In the genomic region with DNA sequence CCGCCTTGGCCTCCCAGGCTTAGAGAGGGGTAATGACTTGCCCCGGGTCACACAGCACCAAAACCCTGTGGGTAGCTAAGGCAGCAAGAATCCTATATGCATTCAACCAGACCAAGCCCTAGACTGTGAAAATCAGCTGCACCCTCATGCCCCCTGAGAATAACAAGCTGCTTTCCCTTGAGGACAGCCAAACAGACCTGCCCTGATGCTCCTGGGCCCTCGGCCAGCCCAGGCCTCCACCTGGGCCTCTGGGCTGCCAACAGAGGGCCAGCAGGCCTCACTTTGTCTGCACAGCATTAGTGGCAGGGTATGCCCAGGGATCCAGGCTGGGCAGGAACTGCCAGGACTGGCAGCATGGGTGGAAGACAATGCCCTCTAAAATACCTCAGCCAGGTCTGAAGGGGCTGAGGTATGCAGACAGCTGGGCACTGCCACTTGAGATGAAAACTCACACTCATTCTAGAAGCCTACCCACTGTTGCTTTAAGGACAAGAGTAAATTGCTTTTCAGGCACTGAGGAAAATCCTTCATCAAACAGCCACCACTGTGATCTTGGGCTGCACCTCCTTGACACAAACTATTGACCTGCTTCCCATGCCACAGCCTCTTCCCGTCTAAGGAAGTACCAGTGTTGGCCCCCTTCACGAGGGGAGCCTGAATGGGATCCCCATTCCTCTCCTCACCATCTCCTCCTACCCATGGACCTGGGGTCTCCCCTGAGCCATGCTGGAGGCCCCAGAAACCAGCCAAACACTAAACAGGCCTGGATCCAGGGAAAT, we compare ENCODE assay signal across 8 cellular contexts. TPM values are rescaled to one million over a fixed set of nuclear protein-coding genes. Genes with fewer than 3 reads are reported as not detected.
DNase-seq lines count a peak whose midpoint lies in the region; ATAC-seq and TF ChIP-seq lines count a peak whose summit lies in the region.

No MANE protein-coding gene starts in this region.

- H3K4me1 Mint-ChIP-seq in CD8-positive, alpha-beta T cell (ENCODE audit: low read depth), result peaks cover 69% of the 10 kb centered on the region
- H3K4me1 Mint-ChIP-seq in activated T-helper 1 cell treated with anti-CD3 and anti-CD28 coated beads, Interleukin-12 subunit alpha, Interleukin-12 subunit beta, Interleukin-2, Interleukin-4 antibody, amounts not matched to agents 30 ng/mL and 10 ng/mL and 1 ng/mL, durations not matched to agents 14 hours and 24 hours and 36 hours (ENCODE audit: low read depth), result peaks cover 64% of the 10 kb centered on the region

- peak overlapping the region; percentile 36 for H3K27ac ChIP-seq in CD8-positive, alpha-beta T cell (ENCODE audit: low read depth, low read length)
- peak overlapping the region; percentile 49; the same call in 1 of the 2 replicates for H3K27ac ChIP-seq in HCT116 (ENCODE audit: low read depth, low read length)
- H3K27ac ChIP-seq in muscle layer of colon (ENCODE audit: low read depth, low read length), result peak overlapping the region; percentile 37
- peak overlapping the region in 1 of 2 donors; percentile 31 for H3K27ac ChIP-seq in prostate gland

- BruUV-seq in HCT116 (replicated peaks; lab: Mats Ljungman, UMichigan), result no TSS peak

- H3K36me3 ChIP-seq in CD8-positive, alpha-beta T cell (ENCODE audit: insufficient read depth, low read length), result peaks cover 3% of the 10 kb centered on the region
- no peaks in the 10 kb centered on the region for H3K36me3 ChIP-seq in HCT116 (ENCODE audit: control insufficient read depth in 1 of 2, insufficient read depth in 2 of 2, low read length in 2 of 2)
- H3K36me3 ChIP-seq in muscle layer of colon (ENCODE audit: insufficient read depth, low read length), result no peaks in the 10 kb centered on the region
- H3K36me3 ChIP-seq in prostate gland, result no peaks in the 10 kb centered on the region

- CTCF ChIA-PET in CD8-positive, alpha-beta T cell (lab: Charles Lee), result no interaction called here
- CTCF ChIA-PET in HCT116 (lab: Charles Lee), result no interaction called here

- no peak for ATAC-seq in CD8-positive, alpha-beta T cell
- no peak for ATAC-seq in HCT116
- ATAC-seq in GM19351 (IDR thresholded peaks at IDR 0.05; ENCODE audit: unreplicated experiment), result no peak

- no peaks in the 10 kb centered on the region for H3K9me2 ChIP-seq in HCT116 (ENCODE audit: insufficient read depth)

- intact Hi-C loops in CD8-positive, alpha-beta T cell (cut with DNase I, micrococcal nuclease), result loop anchor here (1.0 to 10.0 kb wide), 3 partner anchors 8 to 1295 kb away; partner anchors contain the start of gene PHLPP2 (in 1 of the 2)
- intact Hi-C loops in HCT116 (cut with micrococcal nuclease), result no loop called here
- intact Hi-C loops in activated T-helper 1 cell treated with anti-CD3 and anti-CD28 coated beads, Interleukin-12 subunit alpha, Interleukin-12 subunit beta, Interleukin-2, Interleukin-4 antibody, amounts not matched to agents 30 ng/mL and 10 ng/mL and 1 ng/mL, durations not matched to agents 14 hours and 24 hours and 36 hours (cut with micrococcal nuclease), result loop anchor here (2.0 kb wide), 3 partner anchors 47 to 93 kb away; partner anchors contain the start of genes COG4 and SF3B3
- intact Hi-C loops in prostate gland (cut with DNase I), result no loop called here

- no peaks in the 10 kb centered on the region for H4K20me1 ChIP-seq in HCT116 (ENCODE audit: insufficient read depth)

- no peaks in the 10 kb centered on the region for H3K27me3 Mint-ChIP-seq in CD8-positive, alpha-beta T cell (ENCODE audit: low read depth)
- H3K27me3 Mint-ChIP-seq in activated T-helper 1 cell treated with anti-CD3 and anti-CD28 coated beads, Interleukin-12 subunit alpha, Interleukin-12 subunit beta, Interleukin-2, Interleukin-4 antibody, amounts not matched to agents 30 ng/mL and 10 ng/mL and 1 ng/mL, durations not matched to agents 14 hours and 24 hours and 36 hours (ENCODE audit: insufficient read depth), result no peaks in the 10 kb centered on the region

- peak overlapping the region; percentile 32 for H3K9ac ChIP-seq in HCT116 (ENCODE audit: low read length)
- H3K9ac ChIP-seq in muscle layer of colon (ENCODE audit: low read length), result no peak overlapping the region

- POLR2A ChIA-PET in CD8-positive, alpha-beta T cell (lab: Charles Lee), result no interaction called here
- POLR2A ChIA-PET in HCT116 (lab: Charles Lee), result interaction anchor here (0.8 kb wide), 1 partner anchor 49 kb away, joined by 3 read pairs; no protein-coding TSS in a partner anchor

- H3K9me3 Mint-ChIP-seq in CD8-positive, alpha-beta T cell, result no peaks in the 10 kb centered on the region
- no peaks in the 10 kb centered on the region for H3K9me3 Mint-ChIP-seq in activated T-helper 1 cell treated with anti-CD3 and anti-CD28 coated beads, Interleukin-12 subunit alpha, Interleukin-12 subunit beta, Interleukin-2, Interleukin-4 antibody, amounts not matched to agents 30 ng/mL and 10 ng/mL and 1 ng/mL, durations not matched to agents 14 hours and 24 hours and 36 hours

- H3K4me1 ChIP-seq in CD8-positive, alpha-beta T cell (ENCODE audit: insufficient read depth, low read length), result peaks cover 68% of the 10 kb centered on the region
- H3K4me1 ChIP-seq in HCT116 (ENCODE audit: control insufficient read depth in 1 of 2, insufficient read depth in 2 of 2, low read length in 2 of 2) (peaks cover 38 to 60% of the 10 kb centered on the region in 2 experiments), muscle layer of colon (ENCODE audit: insufficient read depth, low read length) (peaks cover 57% of the 10 kb centered on the region), prostate gland (replicated peaks) (peaks cover 3% of the 10 kb centered on the region)

- peak overlapping the region; percentile 52 for H3K4me2 ChIP-seq in HCT116 (ENCODE audit: low read length)

- no peaks in the 10 kb centered on the region for H3K9me3 ChIP-seq in CD8-positive, alpha-beta T cell (ENCODE audit: low read length)
- H3K9me3 ChIP-seq in HCT116 (ENCODE audit: control insufficient read depth in 1 of 2, insufficient read depth in 1 of 2, low read depth in 1 of 2, low read length in 2 of 2), result no peaks in the 10 kb centered on the region
- no peaks in the 10 kb centered on the region for H3K9me3 ChIP-seq in muscle layer of colon (ENCODE audit: low read length)
- H3K9me3 ChIP-seq in prostate gland, result no peaks in the 10 kb centered on the region

- H3K27me3 ChIP-seq in CD8-positive, alpha-beta T cell (ENCODE audit: insufficient read depth, low read length), result no peaks in the 10 kb centered on the region
- no peaks in the 10 kb centered on the region for H3K27me3 ChIP-seq in HCT116 (ENCODE audit: insufficient read depth, low read length)
- H3K27me3 ChIP-seq in muscle layer of colon (ENCODE audit: control insufficient read depth in 1 of 2, insufficient read depth in 2 of 2, low read length in 2 of 2), result no peaks in the 10 kb centered on the region
- no peaks in the 10 kb centered on the region for H3K27me3 ChIP-seq in prostate gland (replicated peaks; ENCODE audit: insufficient read depth)

- no peak for TF ChIP-seq RAD21 in HCT116 (IDR thresholded peaks at IDR 0.05; ENCODE audit: low read depth)

- TF ChIP-seq CTCF in CD8-positive, alpha-beta T cell (IDR thresholded peaks at IDR 0.05), result no peak
- TF ChIP-seq CTCF in HCT116 (IDR thresholded peaks at IDR 0.05 in 2 of 3, conservative IDR thresholded peaks at IDR 0.05 in 1 of 3; ENCODE audit: borderline replicate concordance in 1 of 3, insufficient read depth in 1 of 3, low read depth in 2 of 3, low read length in 2 of 3), result no peak
- no peak for TF ChIP-seq CTCF in prostate gland (IDR thresholded peaks at IDR 0.05)

- WGBS in prostate gland, result 79% methylated on average over 5 of the region's 5 CpGs

- peak overlapping the region; percentile 73 for H3K4me3 Mint-ChIP-seq in CD8-positive, alpha-beta T cell
- peak overlapping the region; percentile 55 for H3K4me3 Mint-ChIP-seq in activated T-helper 1 cell treated with anti-CD3 and anti-CD28 coated beads, Interleukin-12 subunit alpha, Interleukin-12 subunit beta, Interleukin-2, Interleukin-4 antibody, amounts not matched to agents 30 ng/mL and 10 ng/mL and 1 ng/mL, durations not matched to agents 14 hours and 24 hours and 36 hours

- TF ChIP-seq POLR2A in HCT116 (IDR thresholded peaks at IDR 0.05; ENCODE audit: borderline replicate concordance, extremely low read depth, insufficient read depth, insufficient read length) (no peak), prostate gland (IDR thresholded peaks at IDR 0.05) (no peak)

- H3K36me3 Mint-ChIP-seq in CD8-positive, alpha-beta T cell, result peaks cover 16% of the 10 kb centered on the region
- peaks cover 14% of the 10 kb centered on the region for H3K36me3 Mint-ChIP-seq in activated T-helper 1 cell treated with anti-CD3 and anti-CD28 coated beads, Interleukin-12 subunit alpha, Interleukin-12 subunit beta, Interleukin-2, Interleukin-4 antibody, amounts not matched to agents 30 ng/mL and 10 ng/mL and 1 ng/mL, durations not matched to agents 14 hours and 24 hours and 36 hours (ENCODE audit: low read depth)

- RAD21 ChIA-PET in HCT116 (lab: Charles Lee; ENCODE audit: low non-redundant PET in 1 of 2, low total read pairs in 2 of 2, uncharacterized antibody in 2 of 2, unreplicated experiment in 2 of 2), result interaction anchor here in 1 of 2 experiments (0.7 kb wide), 1 partner anchor 14 kb away, joined by 5 read pairs; no protein-coding TSS in a partner anchor

- H3K27ac Mint-ChIP-seq in CD8-positive, alpha-beta T cell, result peak overlapping the region; percentile 95
- peak overlapping the region; percentile 93 for H3K27ac Mint-ChIP-seq in activated T-helper 1 cell treated with anti-CD3 and anti-CD28 coated beads, Interleukin-12 subunit alpha, Interleukin-12 subunit beta, Interleukin-2, Interleukin-4 antibody, amounts not matched to agents 30 ng/mL and 10 ng/mL and 1 ng/mL, durations not matched to agents 14 hours and 24 hours and 36 hours

- no peak overlapping the region for H2AFZ ChIP-seq in HCT116 (ENCODE audit: low read depth, low read length, poor library complexity, severe bottlenecking)

- H3K4me3 ChIP-seq in CD8-positive, alpha-beta T cell (ENCODE audit: low read depth, low read length), result peak overlapping the region; percentile 35
- no peak overlapping the region for H3K4me3 ChIP-seq in HCT116 (replicated peaks in 1 of 2; ENCODE audit: low read depth in 1 of 2, low read length in 2 of 2)
- H3K4me3 ChIP-seq in muscle layer of colon (ENCODE audit: low read depth in 1 of 2, low read length in 2 of 2), result peak overlapping the region in 1 of 2 donors; percentile 5
- H3K4me3 ChIP-seq in prostate gland, result no peak overlapping the region

- peaks cover 6% of the 10 kb centered on the region for H3K79me2 ChIP-seq in HCT116 (ENCODE audit: insufficient read depth, low read length)

- no peak for DNase-seq in CD8-positive, alpha-beta T cell
- DNase-seq in HCT116 (ENCODE audit: low read depth, low spot score) (no peak), iPS-NIHi7 (ENCODE audit: extremely low spot score) (no peak), prostate gland (ENCODE audit: low spot score) (no peak), NCI-H146 treated with DMSO at 0.1 percent for 48 hours (lab: John Stamatoyannopoulos, UW; ENCODE audit: unreplicated experiment) (no peak)
- DNase-seq in activated T-helper 1 cell treated with anti-CD3 and anti-CD28 coated beads, Interleukin-12 subunit alpha, Interleukin-12 subunit beta, Interleukin-2, Interleukin-4 antibody, amounts not matched to agents 30 ng/mL and 10 ng/mL and 1 ng/mL, durations not matched to agents 14 hours and 24 hours and 36 hours (ENCODE audit: low spot score), result no peak

RNA-seq across cellular contexts. Expression of gene ST3GAL2, which starts 8.8 kb away (rescaled TPM):
- 1 to 10 TPM; 5.6 to 6.1 TPM for total RNA-seq in CD8-positive, alpha-beta T cell
- total RNA-seq in HCT116 (2021; ENCODE audit: unreplicated experiment), result 9.5 TPM
- 4.0 and 6.3 TPM in 2 replicates for polyA plus RNA-seq in HCT116 (2012)
- total RNA-seq in activated T-helper 1 cell treated with anti-CD3 and anti-CD28 coated beads, Interleukin-12 subunit alpha, Interleukin-12 subunit beta, Interleukin-2, Interleukin-4 antibody, amounts not matched to agents 30 ng/mL and 10 ng/mL and 1 ng/mL, durations not matched to agents 14 hours and 24 hours and 36 hours, result 35.6 and 37.7 TPM in 2 replicates
- total RNA-seq in prostate gland, result 10 to 100 TPM in 1 of 2 donors, 1 to 10 TPM in 1; 8.7 to 54.5 TPM

RNA-seq across cellular contexts. Expression of gene FCSK, which starts 24.3 kb away (rescaled TPM):
- total RNA-seq in CD8-positive, alpha-beta T cell, result 10 to 100 TPM; 17.8 to 18.2 TPM
- total RNA-seq in HCT116 (2021; ENCODE audit: unreplicated experiment), result 17.1 TPM
- polyA plus RNA-seq in HCT116 (2012), result 11.9 and 12.5 TPM in 2 replicates
- 19.7 and 21.0 TPM in 2 replicates for total RNA-seq in activated T-helper 1 cell treated with anti-CD3 and anti-CD28 coated beads, Interleukin-12 subunit alpha, Interleukin-12 subunit beta, Interleukin-2, Interleukin-4 antibody, amounts not matched to agents 30 ng/mL and 10 ng/mL and 1 ng/mL, durations not matched to agents 14 hours and 24 hours and 36 hours
- total RNA-seq in prostate gland, result 10 to 100 TPM; 23.0 to 33.1 TPM

Comparison
In these comparisons a context has a peak if more than half of its experiments do, and no peak if none do; other contexts are left out.
1. intact Hi-C loops: an anchor here in CD8-positive, alpha-beta T cell (1.0 to 10.0 kb wide) and activated T-helper 1 cell treated with anti-CD3 and anti-CD28 coated beads, Interleukin-12 subunit alpha, Interleukin-12 subunit beta, Interleukin-2, Interleukin-4 antibody, amounts not matched to agents 30 ng/mL and 10 ng/mL and 1 ng/mL, durations not matched to agents 14 hours and 24 hours and 36 hours (2.0 kb wide); none called in HCT116 and prostate gland.